1 cellular context compared by ENCODE assay signal in the genomic region with DNA sequence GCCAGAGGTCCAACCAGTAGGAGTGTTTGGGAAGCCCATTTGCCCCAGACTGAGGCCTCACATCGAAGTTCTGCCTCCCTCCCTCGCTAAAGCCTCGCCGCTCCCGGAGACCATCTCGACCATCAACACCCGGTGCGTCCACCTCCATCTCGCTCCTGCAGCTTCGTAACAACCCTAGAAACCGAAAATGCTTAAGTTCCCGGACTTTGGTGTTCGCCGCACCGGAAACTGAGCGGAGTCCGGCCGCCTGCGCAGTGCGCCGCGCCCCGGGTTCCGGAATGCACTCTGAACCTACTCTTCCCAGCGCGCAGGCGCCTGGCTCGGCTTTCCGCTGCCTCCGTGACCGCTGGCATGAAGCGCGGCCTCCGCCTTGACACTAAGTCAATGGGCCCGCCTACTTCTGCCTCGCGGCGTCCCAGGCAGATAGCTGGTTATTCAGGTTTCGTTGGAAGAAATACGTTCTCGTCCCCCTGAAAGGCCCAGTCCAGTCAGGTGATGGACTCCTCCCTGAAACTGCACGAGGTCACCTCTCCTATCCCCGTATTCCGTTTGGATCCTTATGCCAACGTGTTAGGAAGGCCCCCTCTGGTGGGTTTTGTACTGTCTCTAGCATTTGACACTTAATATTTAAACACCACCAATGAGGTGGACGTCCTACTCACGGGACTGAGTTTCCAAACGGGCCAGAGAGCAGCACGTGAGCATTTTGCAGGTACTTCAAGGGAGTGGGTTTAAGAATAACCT.
TF ChIP-seq lines count a peak whose summit lies in the region.

No MANE protein-coding gene starts in this region.

TF ChIP-seq in K562, 482 proteins besides CTCF, POLR2A, EP300 and RAD21 (continued from another document and continues in another):
- TF ChIP-seq, protein P1, sequence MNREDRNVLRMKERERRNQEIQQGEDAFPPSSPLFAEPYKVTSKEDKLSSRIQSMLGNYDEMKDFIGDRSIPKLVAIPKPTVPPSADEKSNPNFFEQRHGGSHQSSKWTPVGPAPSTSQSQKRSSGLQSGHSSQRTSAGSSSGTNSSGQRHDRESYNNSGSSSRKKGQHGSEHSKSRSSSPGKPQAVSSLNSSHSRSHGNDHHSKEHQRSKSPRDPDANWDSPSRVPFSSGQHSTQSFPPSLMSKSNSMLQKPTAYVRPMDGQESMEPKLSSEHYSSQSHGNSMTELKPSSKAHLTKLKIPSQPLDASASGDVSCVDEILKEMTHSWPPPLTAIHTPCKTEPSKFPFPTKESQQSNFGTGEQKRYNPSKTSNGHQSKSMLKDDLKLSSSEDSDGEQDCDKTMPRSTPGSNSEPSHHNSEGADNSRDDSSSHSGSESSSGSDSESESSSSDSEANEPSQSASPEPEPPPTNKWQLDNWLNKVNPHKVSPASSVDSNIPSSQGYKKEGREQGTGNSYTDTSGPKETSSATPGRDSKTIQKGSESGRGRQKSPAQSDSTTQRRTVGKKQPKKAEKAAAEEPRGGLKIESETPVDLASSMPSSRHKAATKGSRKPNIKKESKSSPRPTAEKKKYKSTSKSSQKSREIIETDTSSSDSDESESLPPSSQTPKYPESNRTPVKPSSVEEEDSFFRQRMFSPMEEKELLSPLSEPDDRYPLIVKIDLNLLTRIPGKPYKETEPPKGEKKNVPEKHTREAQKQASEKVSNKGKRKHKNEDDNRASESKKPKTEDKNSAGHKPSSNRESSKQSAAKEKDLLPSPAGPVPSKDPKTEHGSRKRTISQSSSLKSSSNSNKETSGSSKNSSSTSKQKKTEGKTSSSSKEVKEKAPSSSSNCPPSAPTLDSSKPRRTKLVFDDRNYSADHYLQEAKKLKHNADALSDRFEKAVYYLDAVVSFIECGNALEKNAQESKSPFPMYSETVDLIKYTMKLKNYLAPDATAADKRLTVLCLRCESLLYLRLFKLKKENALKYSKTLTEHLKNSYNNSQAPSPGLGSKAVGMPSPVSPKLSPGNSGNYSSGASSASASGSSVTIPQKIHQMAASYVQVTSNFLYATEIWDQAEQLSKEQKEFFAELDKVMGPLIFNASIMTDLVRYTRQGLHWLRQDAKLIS (CRISPR knock-in tag; IDR thresholded peaks at IDR 0.05), result no peak
- TF ChIP-seq SUPT5H (IDR thresholded peaks at IDR 0.05), result peak; percentile 83
- TF ChIP-seq TOE1 (IDR thresholded peaks at IDR 0.05; ENCODE audit: borderline replicate concordance), result no peak
- TF ChIP-seq TOE1 (CRISPR knock-in tag; IDR thresholded peaks at IDR 0.05; ENCODE audit: borderline replicate concordance, low read depth), result no peak
- no peak for TF ChIP-seq SREBF1 (IDR thresholded peaks at IDR 0.05; ENCODE audit: borderline replicate concordance, low read depth, low read length)
- no peak for TF ChIP-seq ETV5 (CRISPR knock-in tag; IDR thresholded peaks at IDR 0.05; ENCODE audit: low read depth)
- TF ChIP-seq SMARCA5 (IDR thresholded peaks at IDR 0.05), result no peak
- TF ChIP-seq HDAC6 (IDR thresholded peaks at IDR 0.05; ENCODE audit: low read depth, low read length), result no peak
- no peak for TF ChIP-seq HSF4 (CRISPR knock-in tag; IDR thresholded peaks at IDR 0.05; ENCODE audit: borderline replicate concordance)
- TF ChIP-seq, protein P2, sequence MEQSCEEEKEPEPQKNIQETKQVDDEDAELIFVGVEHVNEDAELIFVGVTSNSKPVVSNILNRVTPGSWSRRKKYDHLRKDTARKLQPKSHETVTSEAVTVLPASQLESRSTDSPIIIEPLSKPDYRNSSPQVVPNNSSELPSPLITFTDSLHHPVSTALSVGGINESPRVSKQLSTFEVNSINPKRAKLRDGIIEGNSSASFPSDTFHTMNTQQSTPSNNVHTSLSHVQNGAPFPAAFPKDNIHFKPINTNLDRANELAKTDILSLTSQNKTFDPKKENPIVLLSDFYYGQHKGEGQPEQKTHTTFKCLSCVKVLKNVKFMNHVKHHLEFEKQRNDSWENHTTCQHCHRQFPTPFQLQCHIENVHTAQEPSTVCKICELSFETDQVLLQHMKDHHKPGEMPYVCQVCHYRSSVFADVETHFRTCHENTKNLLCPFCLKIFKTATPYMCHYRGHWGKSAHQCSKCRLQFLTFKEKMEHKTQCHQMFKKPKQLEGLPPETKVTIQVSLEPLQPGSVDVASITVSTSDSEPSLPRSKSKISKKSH (CRISPR knock-in tag; IDR thresholded peaks at IDR 0.05), result no peak
- TF ChIP-seq NCOA6 (IDR thresholded peaks at IDR 0.05), result no peak
- TF ChIP-seq, protein P3, sequence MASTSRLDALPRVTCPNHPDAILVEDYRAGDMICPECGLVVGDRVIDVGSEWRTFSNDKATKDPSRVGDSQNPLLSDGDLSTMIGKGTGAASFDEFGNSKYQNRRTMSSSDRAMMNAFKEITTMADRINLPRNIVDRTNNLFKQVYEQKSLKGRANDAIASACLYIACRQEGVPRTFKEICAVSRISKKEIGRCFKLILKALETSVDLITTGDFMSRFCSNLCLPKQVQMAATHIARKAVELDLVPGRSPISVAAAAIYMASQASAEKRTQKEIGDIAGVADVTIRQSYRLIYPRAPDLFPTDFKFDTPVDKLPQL (IDR thresholded peaks at IDR 0.05; ENCODE audit: extremely low read depth, insufficient read length), result no peak
- peak; percentile 48 to 65; a peak in 2 of 4 replicates for TF ChIP-seq FOXK2 (conservative IDR thresholded peaks at IDR 0.05 in 1 of 2, IDR thresholded peaks at IDR 0.05 in 1 of 2; ENCODE audit: low read depth in 2 of 2)
- no peak for TF ChIP-seq TFAM (CRISPR knock-in tag; conservative IDR thresholded peaks at IDR 0.05)
- no peak for TF ChIP-seq PTBP1 (IDR thresholded peaks at IDR 0.05; ENCODE audit: low read depth, low read length)
- TF ChIP-seq FOXM1 (IDR thresholded peaks at IDR 0.05; ENCODE audit: low read depth), result no peak
- TF ChIP-seq FOXM1 (CRISPR knock-in tag; IDR thresholded peaks at IDR 0.05; ENCODE audit: low read depth), result no peak
- no peak for TF ChIP-seq TCF3 (CRISPR knock-in tag; IDR thresholded peaks at IDR 0.05)
- TF ChIP-seq KLF6 (CRISPR knock-in tag; IDR thresholded peaks at IDR 0.05; ENCODE audit: borderline replicate concordance), result no peak
- TF ChIP-seq, protein P4, sequence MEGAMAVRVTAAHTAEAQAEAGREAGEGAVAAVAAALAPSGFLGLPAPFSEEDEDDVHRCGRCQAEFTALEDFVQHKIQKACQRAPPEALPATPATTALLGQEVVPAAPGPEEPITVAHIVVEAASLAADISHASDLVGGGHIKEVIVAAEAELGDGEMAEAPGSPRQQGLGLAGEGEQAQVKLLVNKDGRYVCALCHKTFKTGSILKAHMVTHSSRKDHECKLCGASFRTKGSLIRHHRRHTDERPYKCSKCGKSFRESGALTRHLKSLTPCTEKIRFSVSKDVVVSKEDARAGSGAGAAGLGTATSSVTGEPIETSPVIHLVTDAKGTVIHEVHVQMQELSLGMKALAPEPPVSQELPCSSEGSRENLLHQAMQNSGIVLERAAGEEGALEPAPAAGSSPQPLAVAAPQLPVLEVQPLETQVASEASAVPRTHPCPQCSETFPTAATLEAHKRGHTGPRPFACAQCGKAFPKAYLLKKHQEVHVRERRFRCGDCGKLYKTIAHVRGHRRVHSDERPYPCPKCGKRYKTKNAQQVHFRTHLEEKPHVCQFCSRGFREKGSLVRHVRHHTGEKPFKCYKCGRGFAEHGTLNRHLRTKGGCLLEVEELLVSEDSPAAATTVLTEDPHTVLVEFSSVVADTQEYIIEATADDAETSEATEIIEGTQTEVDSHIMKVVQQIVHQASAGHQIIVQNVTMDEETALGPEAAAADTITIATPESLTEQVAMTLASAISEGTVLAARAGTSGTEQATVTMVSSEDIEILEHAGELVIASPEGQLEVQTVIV (CRISPR knock-in tag; IDR thresholded peaks at IDR 0.05; ENCODE audit: borderline replicate concordance), result no peak
- TF ChIP-seq ADNP (tag; IDR thresholded peaks at IDR 0.05), result no peak
- no peak for TF ChIP-seq ZNF717 (CRISPR knock-in tag; IDR thresholded peaks at IDR 0.05)
- TF ChIP-seq MEF2A (IDR thresholded peaks at IDR 0.05; ENCODE audit: control insufficient read depth, low read depth, low read length), result no peak
- no peak for TF ChIP-seq NFE2 (IDR thresholded peaks at IDR 0.05; ENCODE audit: low read depth)
- TF ChIP-seq, protein P5, sequence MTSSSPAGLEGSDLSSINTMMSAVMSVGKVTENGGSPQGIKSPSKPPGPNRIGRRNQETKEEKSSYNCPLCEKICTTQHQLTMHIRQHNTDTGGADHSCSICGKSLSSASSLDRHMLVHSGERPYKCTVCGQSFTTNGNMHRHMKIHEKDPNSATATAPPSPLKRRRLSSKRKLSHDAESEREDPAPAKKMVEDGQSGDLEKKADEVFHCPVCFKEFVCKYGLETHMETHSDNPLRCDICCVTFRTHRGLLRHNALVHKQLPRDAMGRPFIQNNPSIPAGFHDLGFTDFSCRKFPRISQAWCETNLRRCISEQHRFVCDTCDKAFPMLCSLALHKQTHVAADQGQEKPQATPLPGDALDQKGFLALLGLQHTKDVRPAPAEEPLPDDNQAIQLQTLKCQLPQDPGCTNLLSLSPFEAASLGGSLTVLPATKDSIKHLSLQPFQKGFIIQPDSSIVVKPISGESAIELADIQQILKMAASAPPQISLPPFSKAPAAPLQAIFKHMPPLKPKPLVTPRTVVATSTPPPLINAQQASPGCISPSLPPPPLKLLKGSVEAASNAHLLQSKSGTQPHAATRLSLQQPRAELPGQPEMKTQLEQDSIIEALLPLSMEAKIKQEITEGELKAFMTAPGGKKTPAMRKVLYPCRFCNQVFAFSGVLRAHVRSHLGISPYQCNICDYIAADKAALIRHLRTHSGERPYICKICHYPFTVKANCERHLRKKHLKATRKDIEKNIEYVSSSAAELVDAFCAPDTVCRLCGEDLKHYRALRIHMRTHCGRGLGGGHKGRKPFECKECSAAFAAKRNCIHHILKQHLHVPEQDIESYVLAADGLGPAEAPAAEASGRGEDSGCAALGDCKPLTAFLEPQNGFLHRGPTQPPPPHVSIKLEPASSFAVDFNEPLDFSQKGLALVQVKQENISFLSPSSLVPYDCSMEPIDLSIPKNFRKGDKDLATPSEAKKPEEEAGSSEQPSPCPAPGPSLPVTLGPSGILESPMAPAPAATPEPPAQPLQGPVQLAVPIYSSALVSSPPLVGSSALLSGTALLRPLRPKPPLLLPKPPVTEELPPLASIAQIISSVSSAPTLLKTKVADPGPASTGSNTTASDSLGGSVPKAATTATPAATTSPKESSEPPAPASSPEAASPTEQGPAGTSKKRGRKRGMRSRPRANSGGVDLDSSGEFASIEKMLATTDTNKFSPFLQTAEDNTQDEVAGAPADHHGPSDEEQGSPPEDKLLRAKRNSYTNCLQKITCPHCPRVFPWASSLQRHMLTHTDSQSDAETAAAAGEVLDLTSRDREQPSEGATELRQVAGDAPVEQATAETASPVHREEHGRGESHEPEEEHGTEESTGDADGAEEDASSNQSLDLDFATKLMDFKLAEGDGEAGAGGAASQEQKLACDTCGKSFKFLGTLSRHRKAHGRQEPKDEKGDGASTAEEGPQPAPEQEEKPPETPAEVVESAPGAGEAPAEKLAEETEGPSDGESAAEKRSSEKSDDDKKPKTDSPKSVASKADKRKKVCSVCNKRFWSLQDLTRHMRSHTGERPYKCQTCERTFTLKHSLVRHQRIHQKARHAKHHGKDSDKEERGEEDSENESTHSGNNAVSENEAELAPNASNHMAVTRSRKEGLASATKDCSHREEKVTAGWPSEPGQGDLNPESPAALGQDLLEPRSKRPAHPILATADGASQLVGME (CRISPR knock-in tag; IDR thresholded peaks at IDR 0.05), result no peak
- TF ChIP-seq, protein P6, sequence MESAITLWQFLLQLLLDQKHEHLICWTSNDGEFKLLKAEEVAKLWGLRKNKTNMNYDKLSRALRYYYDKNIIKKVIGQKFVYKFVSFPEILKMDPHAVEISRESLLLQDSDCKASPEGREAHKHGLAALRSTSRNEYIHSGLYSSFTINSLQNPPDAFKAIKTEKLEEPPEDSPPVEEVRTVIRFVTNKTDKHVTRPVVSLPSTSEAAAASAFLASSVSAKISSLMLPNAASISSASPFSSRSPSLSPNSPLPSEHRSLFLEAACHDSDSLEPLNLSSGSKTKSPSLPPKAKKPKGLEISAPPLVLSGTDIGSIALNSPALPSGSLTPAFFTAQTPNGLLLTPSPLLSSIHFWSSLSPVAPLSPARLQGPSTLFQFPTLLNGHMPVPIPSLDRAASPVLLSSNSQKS (CRISPR knock-in tag; IDR thresholded peaks at IDR 0.05), result no peak
- no peak; the same call in 1 of the 2 replicates for TF ChIP-seq ZNF583 (CRISPR knock-in tag; IDR thresholded peaks at IDR 0.05)
- TF ChIP-seq E2F3 (CRISPR knock-in tag; IDR thresholded peaks at IDR 0.05), result no peak
- no peak for TF ChIP-seq NFATC3 (IDR thresholded peaks at IDR 0.05)
- TF ChIP-seq PHF20 (IDR thresholded peaks at IDR 0.05; ENCODE audit: partially characterized antibody), result peak; percentile 83
- TF ChIP-seq, protein P7, sequence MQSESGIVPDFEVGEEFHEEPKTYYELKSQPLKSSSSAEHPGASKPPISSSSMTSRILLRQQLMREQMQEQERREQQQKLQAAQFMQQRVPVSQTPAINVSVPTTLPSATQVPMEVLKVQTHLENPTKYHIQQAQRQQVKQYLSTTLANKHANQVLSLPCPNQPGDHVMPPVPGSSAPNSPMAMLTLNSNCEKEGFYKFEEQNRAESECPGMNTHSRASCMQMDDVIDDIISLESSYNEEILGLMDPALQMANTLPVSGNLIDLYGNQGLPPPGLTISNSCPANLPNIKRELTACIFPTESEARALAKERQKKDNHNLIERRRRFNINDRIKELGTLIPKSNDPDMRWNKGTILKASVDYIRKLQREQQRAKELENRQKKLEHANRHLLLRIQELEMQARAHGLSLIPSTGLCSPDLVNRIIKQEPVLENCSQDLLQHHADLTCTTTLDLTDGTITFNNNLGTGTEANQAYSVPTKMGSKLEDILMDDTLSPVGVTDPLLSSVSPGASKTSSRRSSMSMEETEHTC (IDR thresholded peaks at IDR 0.05), result no peak
- TF ChIP-seq ZNF316 (IDR thresholded peaks at IDR 0.05), result no peak
- no peak for TF ChIP-seq KLF16 (IDR thresholded peaks at IDR 0.05)
- TF ChIP-seq STAT5B (CRISPR knock-in tag; IDR thresholded peaks at IDR 0.05), result no peak
- no peak for TF ChIP-seq ELF4 (CRISPR knock-in tag; IDR thresholded peaks at IDR 0.05)
- TF ChIP-seq EWSR1 (IDR thresholded peaks at IDR 0.05; ENCODE audit: borderline replicate concordance, low read depth, partially characterized antibody), result no peak
- no peak for TF ChIP-seq SREBF2 (CRISPR knock-in tag; IDR thresholded peaks at IDR 0.05)
- TF ChIP-seq ZNF274 (IDR thresholded peaks at IDR 0.05; ENCODE audit: borderline replicate concordance, low read depth, low read length), result no peak
- TF ChIP-seq ZNF253 (CRISPR knock-in tag; conservative IDR thresholded peaks at IDR 0.05), result no peak
- TF ChIP-seq RB1 (IDR thresholded peaks at IDR 0.05; ENCODE audit: low read depth), result no peak
- TF ChIP-seq, protein P8, sequence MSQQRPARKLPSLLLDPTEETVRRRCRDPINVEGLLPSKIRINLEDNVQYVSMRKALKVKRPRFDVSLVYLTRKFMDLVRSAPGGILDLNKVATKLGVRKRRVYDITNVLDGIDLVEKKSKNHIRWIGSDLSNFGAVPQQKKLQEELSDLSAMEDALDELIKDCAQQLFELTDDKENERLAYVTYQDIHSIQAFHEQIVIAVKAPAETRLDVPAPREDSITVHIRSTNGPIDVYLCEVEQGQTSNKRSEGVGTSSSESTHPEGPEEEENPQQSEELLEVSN (IDR thresholded peaks at IDR 0.05; ENCODE audit: borderline replicate concordance in 1 of 2, extremely low read depth in 1 of 2, insufficient read depth in 1 of 2, insufficient read length in 1 of 2, low read depth in 1 of 2, low read length in 1 of 2, poor library complexity in 1 of 2, severe bottlenecking in 1 of 2), result peak; percentile 82 to 87
- no peak; the same call in 1 of the 2 replicates for TF ChIP-seq SP1 (CRISPR knock-in tag; IDR thresholded peaks at IDR 0.05)
- peak; percentile 71 for TF ChIP-seq POLR2B (IDR thresholded peaks at IDR 0.05; ENCODE audit: low read depth, partially characterized antibody)
- no peak for TF ChIP-seq SIRT6 (IDR thresholded peaks at IDR 0.05; ENCODE audit: low read depth, low read length)
- no peak for TF ChIP-seq SMARCE1 (IDR thresholded peaks at IDR 0.05)
- TF ChIP-seq CEBPG (CRISPR knock-in tag; IDR thresholded peaks at IDR 0.05), result no peak
- no peak for TF ChIP-seq CEBPG (tag; conservative IDR thresholded peaks at IDR 0.05 in 1 of 2, IDR thresholded peaks at IDR 0.05 in 1 of 2)
- peak; percentile 69 for TF ChIP-seq EP400 (IDR thresholded peaks at IDR 0.05)
- TF ChIP-seq NFXL1 (CRISPR knock-in tag; IDR thresholded peaks at IDR 0.05), result no peak
